In the genomic region with DNA sequence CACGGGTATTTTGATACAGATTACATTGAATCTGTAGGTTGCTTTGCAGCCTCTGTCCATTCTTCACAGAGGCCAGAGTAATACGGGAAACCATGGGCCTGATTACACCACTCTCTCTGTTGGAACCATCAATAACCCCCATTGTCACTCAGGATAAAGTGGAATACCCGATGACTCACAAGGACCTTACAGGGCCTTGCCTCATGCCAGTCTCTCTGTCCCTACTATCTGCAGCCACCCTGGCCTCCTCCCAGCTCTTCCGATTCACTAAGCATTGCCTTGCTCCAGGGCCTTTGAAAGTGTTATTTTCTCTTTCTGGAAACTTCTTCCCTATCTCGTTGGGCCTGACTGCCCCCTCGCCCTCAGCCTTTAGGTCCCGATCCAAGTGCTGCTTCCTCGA, we compare ENCODE assay signal across 15 cellular contexts.
"Had no signal": no experiment of that assay in that cellular context is flagged by ENCODE, and none has a peak within 500 bp of the region (broad histone marks: within the 10 kb centered on the region; RNA-seq: fewer than 3 reads in every experiment).

No MANE protein-coding gene starts in this region.

- FAIRE-seq: small intestine had no signal

- H2AFZ ChIP-seq: neural progenitor cell had no signal

- H3K36me3 Mint-ChIP-seq: activated naive CD8-positive, alpha-beta T cell treated with anti-CD3 and anti-CD28 coated beads, Interleukin-2, amount 10 ng/mL, durations not matched to agents 7 days and 5 days; neural progenitor cell; T-cell; type B pancreatic cell had no signal

- H3K27me3 ChIP-seq: breast epithelium, neural progenitor cell had no signal

- H3K27ac ChIP-seq: breast epithelium, neural progenitor cell had no signal

- H3K4me1 Mint-ChIP-seq: activated naive CD8-positive, alpha-beta T cell treated with anti-CD3 and anti-CD28 coated beads, Interleukin-2, amount 10 ng/mL, durations not matched to agents 7 days and 5 days; T-cell had no signal

- H3K9ac ChIP-seq: neural progenitor cell had no signal

- H3K4me1 ChIP-seq: breast epithelium, neural progenitor cell had no signal

- H3K9me3 ChIP-seq: breast epithelium had no signal

- DNase-seq: activated CD4-positive, alpha-beta T cell treated with anti-CD3 and anti-CD28 coated beads, Interleukin-2, amount 50 U/mL, for 1 hour; activated CD8-positive, alpha-beta memory T cell treated with anti-CD3 and anti-CD28 coated beads for 24 hours; activated naive CD4-positive, alpha-beta T cell; activated naive CD8-positive, alpha-beta T cell treated with anti-CD3 and anti-CD28 coated beads, Interleukin-2, amount 10 ng/mL, durations not matched to agents 7 days and 5 days; aorta; right cardiac atrium; small intestine; stimulated activated CD4-positive, alpha-beta T cell treated with anti-CD3 and anti-CD28 coated beads, Interleukin-4, amount 100 ng/mL, for 24 hours; stimulated activated naive CD4-positive, alpha-beta T cell; T-cell; T-helper 9 cell had no signal

- H3K9me3 Mint-ChIP-seq: neural progenitor cell, type B pancreatic cell had no signal

- H3K4me3 Mint-ChIP-seq: activated naive CD8-positive, alpha-beta T cell treated with anti-CD3 and anti-CD28 coated beads, Interleukin-2, amount 10 ng/mL, durations not matched to agents 7 days and 5 days; neural progenitor cell; T-cell; type B pancreatic cell had no signal

- H3K4me2 ChIP-seq: neural progenitor cell had no signal

- H3K4me3 ChIP-seq: breast epithelium, neural progenitor cell had no signal

- H3K36me3 ChIP-seq: breast epithelium, neural progenitor cell had no signal

- H3K27ac Mint-ChIP-seq: activated naive CD8-positive, alpha-beta T cell treated with anti-CD3 and anti-CD28 coated beads, Interleukin-2, amount 10 ng/mL, durations not matched to agents 7 days and 5 days; neural progenitor cell; progenitor cell of endocrine pancreas; T-cell; type B pancreatic cell had no signal
